In the genomic region with DNA sequence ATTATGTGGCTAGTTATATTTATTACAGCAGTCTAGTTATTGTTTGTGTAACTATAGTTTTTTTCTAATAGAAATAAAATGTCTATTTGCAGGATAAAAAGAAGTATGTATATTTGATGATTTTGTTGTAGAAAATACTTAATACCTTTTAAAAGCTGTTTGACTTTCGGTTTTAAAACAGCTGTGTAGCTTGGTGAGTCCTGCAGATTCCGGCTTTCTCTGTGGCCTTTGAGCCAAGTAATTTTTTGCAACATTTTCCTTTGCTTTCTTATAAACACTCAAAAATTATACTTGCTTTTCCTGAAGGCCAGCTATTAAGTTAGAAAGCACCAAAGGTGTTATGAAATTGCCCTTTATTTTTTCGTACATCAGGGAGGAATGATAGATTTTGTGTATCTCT, we compare ENCODE assay signal across 1 cellular context.
TF ChIP-seq lines count a peak whose summit lies in the region.

No MANE protein-coding gene starts in this region.

TF ChIP-seq in K562, 482 proteins besides CTCF, POLR2A, EP300 and RAD21 (continued from another document):
- TF ChIP-seq, protein P1, sequence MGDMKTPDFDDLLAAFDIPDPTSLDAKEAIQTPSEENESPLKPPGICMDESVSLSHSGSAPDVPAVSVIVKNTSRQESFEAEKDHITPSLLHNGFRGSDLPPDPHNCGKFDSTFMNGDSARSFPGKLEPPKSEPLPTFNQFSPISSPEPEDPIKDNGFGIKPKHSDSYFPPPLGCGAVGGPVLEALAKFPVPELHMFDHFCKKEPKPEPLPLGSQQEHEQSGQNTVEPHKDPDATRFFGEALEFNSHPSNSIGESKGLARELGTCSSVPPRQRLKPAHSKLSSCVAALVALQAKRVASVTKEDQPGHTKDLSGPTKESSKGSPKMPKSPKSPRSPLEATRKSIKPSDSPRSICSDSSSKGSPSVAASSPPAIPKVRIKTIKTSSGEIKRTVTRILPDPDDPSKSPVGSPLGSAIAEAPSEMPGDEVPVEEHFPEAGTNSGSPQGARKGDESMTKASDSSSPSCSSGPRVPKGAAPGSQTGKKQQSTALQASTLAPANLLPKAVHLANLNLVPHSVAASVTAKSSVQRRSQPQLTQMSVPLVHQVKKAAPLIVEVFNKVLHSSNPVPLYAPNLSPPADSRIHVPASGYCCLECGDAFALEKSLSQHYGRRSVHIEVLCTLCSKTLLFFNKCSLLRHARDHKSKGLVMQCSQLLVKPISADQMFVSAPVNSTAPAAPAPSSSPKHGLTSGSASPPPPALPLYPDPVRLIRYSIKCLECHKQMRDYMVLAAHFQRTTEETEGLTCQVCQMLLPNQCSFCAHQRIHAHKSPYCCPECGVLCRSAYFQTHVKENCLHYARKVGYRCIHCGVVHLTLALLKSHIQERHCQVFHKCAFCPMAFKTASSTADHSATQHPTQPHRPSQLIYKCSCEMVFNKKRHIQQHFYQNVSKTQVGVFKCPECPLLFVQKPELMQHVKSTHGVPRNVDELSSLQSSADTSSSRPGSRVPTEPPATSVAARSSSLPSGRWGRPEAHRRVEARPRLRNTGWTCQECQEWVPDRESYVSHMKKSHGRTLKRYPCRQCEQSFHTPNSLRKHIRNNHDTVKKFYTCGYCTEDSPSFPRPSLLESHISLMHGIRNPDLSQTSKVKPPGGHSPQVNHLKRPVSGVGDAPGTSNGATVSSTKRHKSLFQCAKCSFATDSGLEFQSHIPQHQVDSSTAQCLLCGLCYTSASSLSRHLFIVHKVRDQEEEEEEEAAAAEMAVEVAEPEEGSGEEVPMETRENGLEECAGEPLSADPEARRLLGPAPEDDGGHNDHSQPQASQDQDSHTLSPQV (IDR thresholded peaks at IDR 0.05) = no peak
- TF ChIP-seq MXI1 (IDR thresholded peaks at IDR 0.05; ENCODE audit: low read depth, low read length) = no peak
- no peak for TF ChIP-seq NCOA2 (IDR thresholded peaks at IDR 0.05; ENCODE audit: partially characterized antibody in 2 of 2)
- TF ChIP-seq MCM7 (IDR thresholded peaks at IDR 0.05) = no peak
- no peak for TF ChIP-seq CREBBP (IDR thresholded peaks at IDR 0.05; ENCODE audit: low read depth, low read length)
- no peak for TF ChIP-seq ZNF764 (CRISPR knock-in tag; IDR thresholded peaks at IDR 0.05; ENCODE audit: low read depth)
- no peak for TF ChIP-seq ZC3H4 (CRISPR knock-in tag; IDR thresholded peaks at IDR 0.05; ENCODE audit: borderline replicate concordance)
- TF ChIP-seq POLR3A (IDR thresholded peaks at IDR 0.05; ENCODE audit: borderline replicate concordance, extremely low read depth, insufficient read depth, insufficient read length) = no peak
- TF ChIP-seq PHF8 (IDR thresholded peaks at IDR 0.05; ENCODE audit: borderline replicate concordance, low read length) = 0 out of 2 replicates have a peak, but pooled peaks have one; percentile 16
- TF ChIP-seq CTBP1 (IDR thresholded peaks at IDR 0.05; ENCODE audit: borderline replicate concordance) = no peak
- TF ChIP-seq PYGO2 (tag; IDR thresholded peaks at IDR 0.05) = no peak
- TF ChIP-seq CEBPG (CRISPR knock-in tag; IDR thresholded peaks at IDR 0.05) = no peak
- no peak for TF ChIP-seq CEBPG (tag; conservative IDR thresholded peaks at IDR 0.05 in 1 of 2, IDR thresholded peaks at IDR 0.05 in 1 of 2)
- TF ChIP-seq, protein P2, sequence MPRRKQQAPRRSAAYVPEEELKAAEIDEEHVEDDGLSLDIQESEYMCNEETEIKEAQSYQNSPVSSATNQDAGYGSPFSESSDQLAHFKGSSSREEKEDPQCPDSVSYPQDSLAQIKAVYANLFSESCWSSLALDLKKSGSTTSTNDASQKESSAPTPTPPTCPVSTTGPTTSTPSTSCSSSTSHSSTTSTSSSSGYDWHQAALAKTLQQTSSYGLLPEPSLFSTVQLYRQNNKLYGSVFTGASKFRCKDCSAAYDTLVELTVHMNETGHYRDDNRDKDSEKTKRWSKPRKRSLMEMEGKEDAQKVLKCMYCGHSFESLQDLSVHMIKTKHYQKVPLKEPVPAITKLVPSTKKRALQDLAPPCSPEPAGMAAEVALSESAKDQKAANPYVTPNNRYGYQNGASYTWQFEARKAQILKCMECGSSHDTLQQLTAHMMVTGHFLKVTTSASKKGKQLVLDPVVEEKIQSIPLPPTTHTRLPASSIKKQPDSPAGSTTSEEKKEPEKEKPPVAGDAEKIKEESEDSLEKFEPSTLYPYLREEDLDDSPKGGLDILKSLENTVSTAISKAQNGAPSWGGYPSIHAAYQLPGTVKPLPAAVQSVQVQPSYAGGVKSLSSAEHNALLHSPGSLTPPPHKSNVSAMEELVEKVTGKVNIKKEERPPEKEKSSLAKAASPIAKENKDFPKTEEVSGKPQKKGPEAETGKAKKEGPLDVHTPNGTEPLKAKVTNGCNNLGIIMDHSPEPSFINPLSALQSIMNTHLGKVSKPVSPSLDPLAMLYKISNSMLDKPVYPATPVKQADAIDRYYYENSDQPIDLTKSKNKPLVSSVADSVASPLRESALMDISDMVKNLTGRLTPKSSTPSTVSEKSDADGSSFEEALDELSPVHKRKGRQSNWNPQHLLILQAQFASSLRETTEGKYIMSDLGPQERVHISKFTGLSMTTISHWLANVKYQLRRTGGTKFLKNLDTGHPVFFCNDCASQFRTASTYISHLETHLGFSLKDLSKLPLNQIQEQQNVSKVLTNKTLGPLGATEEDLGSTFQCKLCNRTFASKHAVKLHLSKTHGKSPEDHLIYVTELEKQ (CRISPR knock-in tag; IDR thresholded peaks at IDR 0.05) = no peak
- TF ChIP-seq RBBP5 (IDR thresholded peaks at IDR 0.05; ENCODE audit: borderline replicate concordance, insufficient read depth, low read length, poor library complexity, severe bottlenecking) = peak; percentile 41
- TF ChIP-seq PHB (CRISPR knock-in tag; IDR thresholded peaks at IDR 0.05) = no peak
- no peak for TF ChIP-seq DIDO1 (tag; IDR thresholded peaks at IDR 0.05; ENCODE audit: low read depth)
- TF ChIP-seq, protein P3, sequence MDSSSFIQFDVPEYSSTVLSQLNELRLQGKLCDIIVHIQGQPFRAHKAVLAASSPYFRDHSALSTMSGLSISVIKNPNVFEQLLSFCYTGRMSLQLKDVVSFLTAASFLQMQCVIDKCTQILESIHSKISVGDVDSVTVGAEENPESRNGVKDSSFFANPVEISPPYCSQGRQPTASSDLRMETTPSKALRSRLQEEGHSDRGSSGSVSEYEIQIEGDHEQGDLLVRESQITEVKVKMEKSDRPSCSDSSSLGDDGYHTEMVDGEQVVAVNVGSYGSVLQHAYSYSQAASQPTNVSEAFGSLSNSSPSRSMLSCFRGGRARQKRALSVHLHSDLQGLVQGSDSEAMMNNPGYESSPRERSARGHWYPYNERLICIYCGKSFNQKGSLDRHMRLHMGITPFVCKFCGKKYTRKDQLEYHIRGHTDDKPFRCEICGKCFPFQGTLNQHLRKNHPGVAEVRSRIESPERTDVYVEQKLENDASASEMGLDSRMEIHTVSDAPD (CRISPR knock-in tag; IDR thresholded peaks at IDR 0.05) = no peak
- no peak for TF ChIP-seq YY1 (IDR thresholded peaks at IDR 0.05; ENCODE audit: borderline replicate concordance in 1 of 3, control insufficient read depth in 1 of 3, extremely low read depth in 1 of 3, insufficient read depth in 3 of 3, insufficient read length in 1 of 3, insufficient replicate concordance in 2 of 3, low read depth in 1 of 3, low read length in 2 of 3)
- no peak for TF ChIP-seq EGR1 (conservative IDR thresholded peaks at IDR 0.05)
- TF ChIP-seq, protein P4, sequence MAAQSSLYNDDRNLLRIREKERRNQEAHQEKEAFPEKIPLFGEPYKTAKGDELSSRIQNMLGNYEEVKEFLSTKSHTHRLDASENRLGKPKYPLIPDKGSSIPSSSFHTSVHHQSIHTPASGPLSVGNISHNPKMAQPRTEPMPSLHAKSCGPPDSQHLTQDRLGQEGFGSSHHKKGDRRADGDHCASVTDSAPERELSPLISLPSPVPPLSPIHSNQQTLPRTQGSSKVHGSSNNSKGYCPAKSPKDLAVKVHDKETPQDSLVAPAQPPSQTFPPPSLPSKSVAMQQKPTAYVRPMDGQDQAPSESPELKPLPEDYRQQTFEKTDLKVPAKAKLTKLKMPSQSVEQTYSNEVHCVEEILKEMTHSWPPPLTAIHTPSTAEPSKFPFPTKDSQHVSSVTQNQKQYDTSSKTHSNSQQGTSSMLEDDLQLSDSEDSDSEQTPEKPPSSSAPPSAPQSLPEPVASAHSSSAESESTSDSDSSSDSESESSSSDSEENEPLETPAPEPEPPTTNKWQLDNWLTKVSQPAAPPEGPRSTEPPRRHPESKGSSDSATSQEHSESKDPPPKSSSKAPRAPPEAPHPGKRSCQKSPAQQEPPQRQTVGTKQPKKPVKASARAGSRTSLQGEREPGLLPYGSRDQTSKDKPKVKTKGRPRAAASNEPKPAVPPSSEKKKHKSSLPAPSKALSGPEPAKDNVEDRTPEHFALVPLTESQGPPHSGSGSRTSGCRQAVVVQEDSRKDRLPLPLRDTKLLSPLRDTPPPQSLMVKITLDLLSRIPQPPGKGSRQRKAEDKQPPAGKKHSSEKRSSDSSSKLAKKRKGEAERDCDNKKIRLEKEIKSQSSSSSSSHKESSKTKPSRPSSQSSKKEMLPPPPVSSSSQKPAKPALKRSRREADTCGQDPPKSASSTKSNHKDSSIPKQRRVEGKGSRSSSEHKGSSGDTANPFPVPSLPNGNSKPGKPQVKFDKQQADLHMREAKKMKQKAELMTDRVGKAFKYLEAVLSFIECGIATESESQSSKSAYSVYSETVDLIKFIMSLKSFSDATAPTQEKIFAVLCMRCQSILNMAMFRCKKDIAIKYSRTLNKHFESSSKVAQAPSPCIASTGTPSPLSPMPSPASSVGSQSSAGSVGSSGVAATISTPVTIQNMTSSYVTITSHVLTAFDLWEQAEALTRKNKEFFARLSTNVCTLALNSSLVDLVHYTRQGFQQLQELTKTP (IDR thresholded peaks at IDR 0.05; ENCODE audit: low read depth in 1 of 2, partially characterized antibody in 2 of 2) = peak in 1 of 2 experiments; percentile 44
- TF ChIP-seq, protein P5, sequence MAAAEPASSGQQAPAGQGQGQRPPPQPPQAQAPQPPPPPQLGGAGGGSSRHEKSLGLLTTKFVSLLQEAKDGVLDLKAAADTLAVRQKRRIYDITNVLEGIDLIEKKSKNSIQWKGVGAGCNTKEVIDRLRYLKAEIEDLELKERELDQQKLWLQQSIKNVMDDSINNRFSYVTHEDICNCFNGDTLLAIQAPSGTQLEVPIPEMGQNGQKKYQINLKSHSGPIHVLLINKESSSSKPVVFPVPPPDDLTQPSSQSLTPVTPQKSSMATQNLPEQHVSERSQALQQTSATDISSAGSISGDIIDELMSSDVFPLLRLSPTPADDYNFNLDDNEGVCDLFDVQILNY (CRISPR knock-in tag; IDR thresholded peaks at IDR 0.05) = no peak
- no peak for TF ChIP-seq ATF7 (IDR thresholded peaks at IDR 0.05)
